8 cellular contexts compared by ENCODE assay signal in the genomic region with DNA sequence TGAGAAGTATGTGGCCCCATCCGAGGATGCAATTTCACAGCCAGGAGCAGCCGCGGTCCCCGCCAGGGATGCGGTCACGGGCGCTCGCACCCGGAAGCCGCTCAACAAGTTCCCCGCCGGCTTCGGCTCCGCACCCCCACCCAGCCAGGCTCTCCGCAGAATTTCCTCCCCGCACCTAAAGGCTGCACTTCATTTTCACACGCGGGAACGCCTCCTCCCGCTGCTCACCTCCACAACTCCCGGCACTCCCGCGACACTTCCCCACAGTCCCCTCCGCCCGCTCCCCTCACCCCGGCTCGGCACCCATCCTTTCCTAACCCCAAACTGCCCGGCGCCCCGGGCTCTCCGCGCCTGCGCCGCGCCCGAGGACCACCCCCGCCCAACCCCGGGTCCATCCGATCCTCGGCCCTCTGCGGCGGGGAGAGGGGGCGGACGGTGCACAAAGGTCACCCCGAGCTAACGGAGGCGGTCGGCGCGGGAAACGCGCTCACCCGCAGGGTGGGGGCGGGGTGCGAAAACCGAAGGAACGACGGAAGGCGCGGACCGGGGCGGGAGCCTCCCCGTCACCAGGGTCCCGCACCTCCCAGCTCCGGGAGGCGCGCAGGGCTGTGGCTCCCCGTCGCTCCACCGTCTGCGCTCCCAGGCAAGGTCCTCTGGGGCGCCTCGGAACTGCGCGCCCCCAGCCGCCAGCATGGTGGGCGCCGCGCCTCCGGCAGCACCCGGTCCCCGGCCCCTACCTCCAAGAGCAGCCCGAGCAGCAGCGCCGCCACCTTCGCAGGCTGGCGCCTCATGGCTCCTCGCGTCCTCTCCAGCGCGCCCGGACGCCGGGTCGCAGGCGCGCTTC. TPM values are rescaled to one million over a fixed set of nuclear protein-coding genes. Genes with fewer than 3 reads are reported as not detected.
DNase-seq lines count a peak whose midpoint lies in the region; ATAC-seq, FAIRE-seq and TF ChIP-seq lines count a peak whose summit lies in the region.

No MANE protein-coding gene starts in this region.

- TF ChIP-seq CTCF in left ventricle myocardium inferior (IDR thresholded peaks at IDR 0.05; ENCODE audit: borderline replicate concordance) (peak; percentile 30), D721Med (IDR thresholded peaks at IDR 0.05; ENCODE audit: insufficient read depth, missing control alignments) (no peak)

- H3K4me3 ChIP-seq in left ventricle myocardium inferior: peak overlapping the region; percentile 78

- peak overlapping the region; percentile 84 for H3K27ac ChIP-seq in left ventricle myocardium inferior (replicated peaks)

- H3K9me3 Mint-ChIP-seq in activated naive CD8-positive, alpha-beta T cell treated with anti-CD3 and anti-CD28 coated beads, Interleukin-2, amount 50 U/mL, for 24 hours: no peaks in the 10 kb centered on the region

- H3K4me3 Mint-ChIP-seq in activated naive CD8-positive, alpha-beta T cell treated with anti-CD3 and anti-CD28 coated beads, Interleukin-2, amount 50 U/mL, for 24 hours: peak overlapping the region; percentile 89

- H3K36me3 Mint-ChIP-seq in activated naive CD8-positive, alpha-beta T cell treated with anti-CD3 and anti-CD28 coated beads, Interleukin-2, amount 50 U/mL, for 24 hours (ENCODE audit: low read depth): peaks cover 8% of the 10 kb centered on the region

- peaks cover 71% of the 10 kb centered on the region for H3K4me1 ChIP-seq in left ventricle myocardium inferior

- peaks cover 74% of the 10 kb centered on the region for H3K4me1 Mint-ChIP-seq in activated naive CD8-positive, alpha-beta T cell treated with anti-CD3 and anti-CD28 coated beads, Interleukin-2, amount 50 U/mL, for 24 hours

- FAIRE-seq in HTR-8/SVneo (lab: Jason Lieb, UNC) (no peak), D721Med (lab: Jason Lieb, UNC) (no peak)

- no peaks in the 10 kb centered on the region for H3K27me3 Mint-ChIP-seq in activated naive CD8-positive, alpha-beta T cell treated with anti-CD3 and anti-CD28 coated beads, Interleukin-2, amount 50 U/mL, for 24 hours

- peak; percentile 15 for ATAC-seq in GM21381 (IDR thresholded peaks at IDR 0.05; ENCODE audit: unreplicated experiment)
- peak; percentile 59 for ATAC-seq in SK-N-SH treated with all-trans-retinoic acid at 6 μM for 48 hours
- ATAC-seq in activated naive CD8-positive, alpha-beta T cell treated with anti-CD3 and anti-CD28 coated beads, Interleukin-2, amount 50 U/mL, for 24 hours: peak; percentile 1

- no peaks in the 10 kb centered on the region for H3K9me3 ChIP-seq in left ventricle myocardium inferior (replicated peaks)

- peak; percentile 77 for DNase-seq in DMS53 (lab: John Stamatoyannopoulos, UW)
- peak; percentile 40 for DNase-seq in HTR-8/SVneo (ENCODE audit: insufficient read length, low spot score)
- DNase-seq in activated naive CD8-positive, alpha-beta T cell treated with anti-CD3 and anti-CD28 coated beads, Interleukin-2, amount 50 U/mL, for 24 hours: peak; percentile 70
- peak; percentile 53 for DNase-seq in left ventricle myocardium inferior
- DNase-seq in retina: peak; percentile 88
- no peak for DNase-seq in D721Med (ENCODE audit: insufficient read length, low spot score)

- peak overlapping the region; percentile 92 for H3K27ac Mint-ChIP-seq in activated naive CD8-positive, alpha-beta T cell treated with anti-CD3 and anti-CD28 coated beads, Interleukin-2, amount 50 U/mL, for 24 hours

- H3K27me3 ChIP-seq in left ventricle myocardium inferior (ENCODE audit: low read depth): no peaks in the 10 kb centered on the region

- intact Hi-C loops in left ventricle myocardium inferior (cut with micrococcal nuclease): no loop called here

- no peaks in the 10 kb centered on the region for H3K36me3 ChIP-seq in left ventricle myocardium inferior

TF ChIP-seq in SK-N-SH treated with all-trans-retinoic acid at 6 μM for 48 hours, 23 proteins besides CTCF, POLR2A, EP300 and RAD21:
- no peak for TF ChIP-seq TOX (CRISPR knock-in tag; IDR thresholded peaks at IDR 0.05; ENCODE audit: borderline replicate concordance)
- no peak for TF ChIP-seq ZNF70 (CRISPR knock-in tag; IDR thresholded peaks at IDR 0.05)

RNA-seq across cellular contexts. Expression of a gene that starts 0.5 kb away (rescaled TPM):
- 23.7 TPM for total RNA-seq in left ventricle myocardium inferior

Comparison
In these comparisons a context has a peak if more than half of its experiments do, and no peak if none do; other contexts are left out.
1. ATAC-seq: peak in every context shown above with its lines; median percentile 59 in SK-N-SH treated with all-trans-retinoic acid at 6 μM for 48 hours; 15 in GM21381; 1 in activated naive CD8-positive, alpha-beta T cell treated with anti-CD3 and anti-CD28 coated beads, Interleukin-2, amount 50 U/mL, for 24 hours.